Comparison of ENCODE assay signal across 8 cellular contexts in the genomic region with DNA sequence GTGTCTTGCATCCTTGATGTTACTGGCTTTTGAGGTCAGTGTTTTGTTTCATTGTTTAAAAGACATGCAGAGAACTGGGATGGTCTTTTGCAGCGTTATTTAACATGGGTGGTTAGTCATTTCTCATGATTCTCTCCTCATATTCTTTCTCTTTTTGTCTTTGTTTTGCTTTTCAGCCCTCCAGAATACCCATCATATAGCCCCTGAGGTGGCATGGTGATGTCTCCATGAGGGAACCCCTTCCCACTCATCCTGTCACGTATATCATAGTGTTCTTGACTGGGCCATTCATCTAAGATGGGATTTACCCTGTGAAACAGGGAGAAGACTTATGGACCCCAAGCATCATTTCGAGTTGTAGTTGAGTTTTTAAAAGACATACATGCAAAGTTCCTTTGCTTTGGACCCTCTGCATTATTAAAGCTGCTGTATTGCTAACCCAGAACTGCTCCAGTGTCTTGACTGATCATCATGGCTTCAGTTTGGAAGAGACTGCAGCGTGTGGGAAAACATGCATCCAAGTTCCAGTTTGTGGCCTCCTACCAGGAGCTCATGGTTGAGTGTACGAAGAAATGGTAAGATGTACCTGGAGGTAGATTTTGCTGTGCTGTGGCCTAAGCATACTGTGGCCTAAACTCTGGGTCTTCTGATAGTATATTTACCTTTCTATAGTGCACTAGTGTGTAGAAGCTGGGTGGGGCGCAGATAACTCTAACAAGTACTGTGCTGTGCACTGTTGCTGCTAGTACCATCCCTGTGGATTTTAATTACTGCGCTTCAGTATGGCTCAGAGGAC. TPM values are rescaled to one million over a fixed set of nuclear protein-coding genes. Genes with fewer than 3 reads are reported as not detected.
DNase-seq lines count a peak whose midpoint lies in the region; ATAC-seq and TF ChIP-seq lines count a peak whose summit lies in the region.

No MANE protein-coding gene starts in this region.

- POLR2A ChIA-PET in activated CD8-positive, alpha-beta T cell treated with anti-CD3 and anti-CD28 coated beads for 36 hours (lab: Charles Lee), result interaction anchor here (0.7 kb wide), 1 partner anchor 40 kb away, joined by 3 read pairs; no protein-coding TSS in a partner anchor
- POLR2A ChIA-PET in GM10248 (lab: Yijun Ruan, JAX), result no interaction called here

- H3K9me3 ChIP-seq in thoracic aorta, result no peaks in the 10 kb centered on the region

- H3K9me3 Mint-ChIP-seq in activated CD8-positive, alpha-beta memory T cell treated with anti-CD3 and anti-CD28 coated beads, Interleukin-2, amount 10 ng/mL, durations not matched to agents 7 days and 5 days (ENCODE audit: low read depth), result peaks cover 6% of the 10 kb centered on the region
- H3K9me3 Mint-ChIP-seq in activated CD8-positive, alpha-beta T cell treated with anti-CD3 and anti-CD28 coated beads for 36 hours, result peaks cover 3% of the 10 kb centered on the region
- no peaks in the 10 kb centered on the region for H3K9me3 Mint-ChIP-seq in immature natural killer cell

- ATAC-seq in activated CD8-positive, alpha-beta memory T cell treated with anti-CD3 and anti-CD28 coated beads, Interleukin-2, amount 10 ng/mL, durations not matched to agents 7 days and 5 days, result no peak
- no peak for ATAC-seq in activated CD8-positive, alpha-beta T cell treated with anti-CD3 and anti-CD28 coated beads for 36 hours
- ATAC-seq in thoracic aorta (ENCODE audit: insufficient number of reproducible peaks, low FRiP score, low read depth) (no peak), HG03521 (IDR thresholded peaks at IDR 0.05; ENCODE audit: unreplicated experiment) (no peak), HG03565 (IDR thresholded peaks at IDR 0.05; ENCODE audit: unreplicated experiment) (no peak)

- TF ChIP-seq CTCF in activated CD8-positive, alpha-beta T cell treated with anti-CD3 and anti-CD28 coated beads for 36 hours (IDR thresholded peaks at IDR 0.05), result no peak
- TF ChIP-seq CTCF in thoracic aorta (IDR thresholded peaks at IDR 0.05), result no peak
- no peak for TF ChIP-seq CTCF in GM10248 (IDR thresholded peaks at IDR 0.05; ENCODE audit: control extremely low read depth, extremely low read depth, low read depth, missing control alignments)

- peak overlapping the region; percentile 80 for H3K27ac Mint-ChIP-seq in activated CD8-positive, alpha-beta memory T cell treated with anti-CD3 and anti-CD28 coated beads, Interleukin-2, amount 10 ng/mL, durations not matched to agents 7 days and 5 days
- peak overlapping the region; percentile 67 for H3K27ac Mint-ChIP-seq in activated CD8-positive, alpha-beta T cell treated with anti-CD3 and anti-CD28 coated beads for 36 hours
- peak overlapping the region; percentile 8 to 93 (median 72) for H3K27ac Mint-ChIP-seq in immature natural killer cell

- intact Hi-C loops in activated CD8-positive, alpha-beta T cell treated with anti-CD3 and anti-CD28 coated beads for 36 hours (cut with micrococcal nuclease), result no loop called here

- H3K4me3 Mint-ChIP-seq in activated CD8-positive, alpha-beta memory T cell treated with anti-CD3 and anti-CD28 coated beads, Interleukin-2, amount 10 ng/mL, durations not matched to agents 7 days and 5 days, result peak overlapping the region; percentile 83
- H3K4me3 Mint-ChIP-seq in activated CD8-positive, alpha-beta T cell treated with anti-CD3 and anti-CD28 coated beads for 36 hours, result peak overlapping the region; percentile 80
- peak overlapping the region; percentile 91 to 97 (median 94) for H3K4me3 Mint-ChIP-seq in immature natural killer cell

- H3K27ac ChIP-seq in thoracic aorta, result peak overlapping the region; percentile 56 to 81

- H3K36me3 ChIP-seq in thoracic aorta, result no peaks in the 10 kb centered on the region

- H3K4me1 Mint-ChIP-seq in activated CD8-positive, alpha-beta memory T cell treated with anti-CD3 and anti-CD28 coated beads, Interleukin-2, amount 10 ng/mL, durations not matched to agents 7 days and 5 days, result peaks cover 29% of the 10 kb centered on the region
- H3K4me1 Mint-ChIP-seq in activated CD8-positive, alpha-beta T cell treated with anti-CD3 and anti-CD28 coated beads for 36 hours (ENCODE audit: low read depth), result peaks cover 29% of the 10 kb centered on the region
- peaks cover 30 to 36% of the 10 kb centered on the region in 2 donors for H3K4me1 Mint-ChIP-seq in immature natural killer cell

- CTCF ChIA-PET in activated CD8-positive, alpha-beta memory T cell treated with anti-CD3 and anti-CD28 coated beads, Interleukin-2, amount 10 ng/mL, durations not matched to agents 7 days and 5 days (lab: Charles Lee), result no interaction called here
- CTCF ChIA-PET in activated CD8-positive, alpha-beta T cell treated with anti-CD3 and anti-CD28 coated beads for 36 hours (lab: Charles Lee), result no interaction called here
- CTCF ChIA-PET in GM10248 (lab: Yijun Ruan, JAX), result no interaction called here

- H3K4me3 ChIP-seq in thoracic aorta, result peak overlapping the region; percentile 88

- peaks cover 17 to 32% of the 10 kb centered on the region in 2 donors for H3K4me1 ChIP-seq in thoracic aorta (ENCODE audit: control insufficient read depth in 1 of 2, low read depth in 2 of 2)

- DNase-seq in activated CD8-positive, alpha-beta memory T cell treated with anti-CD3 and anti-CD28 coated beads, Interleukin-2, amount 10 ng/mL, durations not matched to agents 7 days and 5 days, result no peak
- no peak for DNase-seq in activated CD8-positive, alpha-beta memory T cell treated with anti-CD3 and anti-CD28 coated beads for 24 hours
- no peak for DNase-seq in activated CD8-positive, alpha-beta T cell treated with anti-CD3 and anti-CD28 coated beads for 36 hours
- DNase-seq in immature natural killer cell (no peak), thoracic aorta (ENCODE audit: low spot score) (no peak), GM10248 (ENCODE audit: extremely low spot score) (no peak)

- no peaks in the 10 kb centered on the region for H3K27me3 ChIP-seq in thoracic aorta (replicated peaks; ENCODE audit: insufficient read depth)

- H3K27me3 Mint-ChIP-seq in activated CD8-positive, alpha-beta memory T cell treated with anti-CD3 and anti-CD28 coated beads, Interleukin-2, amount 10 ng/mL, durations not matched to agents 7 days and 5 days, result peaks cover 2% of the 10 kb centered on the region
- H3K27me3 Mint-ChIP-seq in activated CD8-positive, alpha-beta T cell treated with anti-CD3 and anti-CD28 coated beads for 36 hours, result no peaks in the 10 kb centered on the region
- H3K27me3 Mint-ChIP-seq in immature natural killer cell (ENCODE audit: low read depth in 3 of 3), result peaks cover 2 to 4% (median 3%) of the 10 kb centered on the region in 3 donors

- H3K36me3 Mint-ChIP-seq in activated CD8-positive, alpha-beta memory T cell treated with anti-CD3 and anti-CD28 coated beads, Interleukin-2, amount 10 ng/mL, durations not matched to agents 7 days and 5 days, result peaks cover 19% of the 10 kb centered on the region
- H3K36me3 Mint-ChIP-seq in activated CD8-positive, alpha-beta T cell treated with anti-CD3 and anti-CD28 coated beads for 36 hours (ENCODE audit: low read depth), result peaks cover 14% of the 10 kb centered on the region
- peaks cover 0 to 4% (median 4%) of the 10 kb centered on the region in 3 donors for H3K36me3 Mint-ChIP-seq in immature natural killer cell

RNA-seq across cellular contexts. Expression of gene EHBP1, which starts 1.4 kb away (rescaled TPM):
- total RNA-seq in activated CD8-positive, alpha-beta memory T cell treated with anti-CD3 and anti-CD28 coated beads, Interleukin-2, amount 10 ng/mL, durations not matched to agents 7 days and 5 days, result 10 to 100 TPM; 22.7 to 29.5 TPM
- 10 to 100 TPM; 24.1 to 24.3 TPM for total RNA-seq in activated CD8-positive, alpha-beta T cell treated with anti-CD3 and anti-CD28 coated beads for 36 hours
- polyA plus RNA-seq in immature natural killer cell, result 10 to 100 TPM in 1 of 3 donors, 1 to 10 TPM in 2; 6.9 to 23.5 (median 9.0) TPM
- 10 to 100 TPM; 28.4 to 67.7 TPM for total RNA-seq in thoracic aorta
